18 cellular contexts compared by ENCODE assay signal in genomic region chr1:14674030-14674429, GRCh38.
DNase-seq lines count a peak whose midpoint lies in the region; ATAC-seq and TF ChIP-seq lines count a peak whose summit lies in the region.
"Had no signal": no experiment of that assay in that cellular context is flagged by ENCODE, and none has a peak within 500 bp of the region (broad histone marks: within the 10 kb centered on the region; RNA-seq: fewer than 3 reads in every experiment).

No MANE protein-coding gene starts in this region.

- no peak overlapping the region for H3K4me3 Mint-ChIP-seq in stimulated activated naive B cell treated with anti-CD40 and anti-IgM and Interleukin-4, amounts not matched to agents 10 μg/mL and 1 μg/mL and 100 μg/mL, for 72 hours
- H3K4me3 Mint-ChIP-seq: CD14-positive monocyte; CD4-positive, alpha-beta memory T cell; GM23338 had no signal

- TF ChIP-seq CTCF in GM12865 (IDR thresholded peaks at IDR 0.05; ENCODE audit: insufficient read depth, low read depth, low read length, missing control alignments), result no peak

- ATAC-seq in stimulated activated naive B cell treated with anti-CD40 and anti-IgM and Interleukin-4, amounts not matched to agents 10 μg/mL and 1 μg/mL and 100 μg/mL, for 72 hours (replicated peaks), result peak; percentile 57 to 68
- ATAC-seq: GM23338, HepG2 had no signal

- no peaks in the 10 kb centered on the region for H3K27me3 ChIP-seq in H7 (ENCODE audit: control insufficient read depth, insufficient read depth, low read length)
- H3K27me3 ChIP-seq: BE2C had no signal

- H3K36me3 ChIP-seq in H7 (replicated peaks; ENCODE audit: control insufficient read depth, insufficient read depth, low read length), result no peaks in the 10 kb centered on the region
- H3K36me3 ChIP-seq: BE2C, HAP-1 had no signal

- H3K27ac Mint-ChIP-seq in stimulated activated naive B cell treated with anti-CD40 and anti-IgM and Interleukin-4, amounts not matched to agents 10 μg/mL and 1 μg/mL and 100 μg/mL, for 72 hours, result no peak overlapping the region
- H3K27ac Mint-ChIP-seq: CD4-positive, alpha-beta memory T cell; GM23338 had no signal

- H3K4me3 ChIP-seq in GM12865 (ENCODE audit: low read depth, low read length), result no peak overlapping the region
- H3K4me3 ChIP-seq in H7 (ENCODE audit: insufficient read depth, low read depth, low read length), result no peak overlapping the region
- H3K4me3 ChIP-seq: GM23338, HAP-1 had no signal

- DNase-seq in GM12865 (ENCODE audit: low read depth), result peak; percentile 13
- DNase-seq in NAMALWA (ENCODE audit: low spot score), result peak; percentile 61
- peak; percentile 69 for DNase-seq in RPMI8226
- DNase-seq in stimulated activated naive B cell treated with anti-CD40 and anti-IgM and Interleukin-4, amounts not matched to agents 10 μg/mL and 1 μg/mL and 100 μg/mL, for 72 hours, result no peak
- no peak for DNase-seq in HuH-7.5 (ENCODE audit: low spot score)
- DNase-seq in H7, result no peak
- no peak for DNase-seq in Kasumi-1 (lab: John Stamatoyannopoulos, UW)
- DNase-seq in stimulated activated CD8-positive, alpha-beta memory T cell treated with anti-CD3 and anti-CD28 coated beads, Interleukin-4, amount 100 ng/mL, for 48 hours, result no peak
- DNase-seq: ACHN; BE2C; CD4-positive, alpha-beta memory T cell; DMS79 treated with DMSO at 0.1 percent for 48 hours; EL; KG1 had no signal

- peaks cover 13 to 23% of the 10 kb centered on the region in 2 donors for H3K27me3 Mint-ChIP-seq in stimulated activated naive B cell treated with anti-CD40 and anti-IgM and Interleukin-4, amounts not matched to agents 10 μg/mL and 1 μg/mL and 100 μg/mL, for 72 hours

- no peaks in the 10 kb centered on the region for H3K36me3 Mint-ChIP-seq in stimulated activated naive B cell treated with anti-CD40 and anti-IgM and Interleukin-4, amounts not matched to agents 10 μg/mL and 1 μg/mL and 100 μg/mL, for 72 hours
- H3K36me3 Mint-ChIP-seq: CD14-positive monocyte; CD4-positive, alpha-beta memory T cell had no signal

- peaks cover 13 to 40% of the 10 kb centered on the region in 2 donors for H3K4me1 Mint-ChIP-seq in stimulated activated naive B cell treated with anti-CD40 and anti-IgM and Interleukin-4, amounts not matched to agents 10 μg/mL and 1 μg/mL and 100 μg/mL, for 72 hours
- H3K4me1 Mint-ChIP-seq: CD4-positive, alpha-beta memory T cell had no signal

- H3K9me3 Mint-ChIP-seq in stimulated activated naive B cell treated with anti-CD40 and anti-IgM and Interleukin-4, amounts not matched to agents 10 μg/mL and 1 μg/mL and 100 μg/mL, for 72 hours, result peaks cover 5 to 6% of the 10 kb centered on the region in 2 donors

Comparison
In these comparisons a context has a peak if more than half of its experiments do, and no peak if none do; other contexts are left out.
1. DNase-seq: peak in GM12865 (single experiment), NAMALWA (single experiment) and RPMI8226 (single experiment); none in stimulated activated naive B cell treated with anti-CD40 and anti-IgM and Interleukin-4, amounts not matched to agents 10 μg/mL and 1 μg/mL and 100 μg/mL, for 72 hours (single experiment), HuH-7.5 (single experiment), H7 (single experiment), Kasumi-1 (0 of 2) and stimulated activated CD8-positive, alpha-beta memory T cell treated with anti-CD3 and anti-CD28 coated beads, Interleukin-4, amount 100 ng/mL, for 48 hours (single experiment).